23 cellular contexts compared by ENCODE assay signal in genomic region chr4:59597536-59598232, GRCh38.
A peak's percentile ranks its signal among the peaks of the same experiment; 100 is the strongest.
DNase-seq lines count a peak whose midpoint lies in the region; ATAC-seq and TF ChIP-seq lines count a peak whose summit lies in the region.
"Had no signal": no experiment of that assay in that cellular context is flagged by ENCODE, and none has a peak within 500 bp of the region (broad histone marks: within the 10 kb centered on the region; RNA-seq: fewer than 3 reads in every experiment).

No MANE protein-coding gene starts in this region.

- no peak overlapping the region for H2BK5ac ChIP-seq in mesendoderm (ENCODE audit: low read length)

- H3K9me3 Mint-ChIP-seq in neural progenitor cell = no peaks in the 10 kb centered on the region
- H3K9me3 Mint-ChIP-seq in activated CD8-positive, alpha-beta memory T cell treated with anti-CD3 and anti-CD28 coated beads, Interleukin-2, amount 10 ng/mL, durations not matched to agents 7 days and 5 days (ENCODE audit: low read depth) = peaks cover 6% of the 10 kb centered on the region

- H3K56ac ChIP-seq in mesendoderm (ENCODE audit: low read length) = no peak overlapping the region

- H3F3A ChIP-seq in neural progenitor cell (ENCODE audit: low read depth) = no peaks in the 10 kb centered on the region

- ATAC-seq in activated CD8-positive, alpha-beta memory T cell treated with anti-CD3 and anti-CD28 coated beads, Interleukin-2, amount 10 ng/mL, durations not matched to agents 7 days and 5 days = no peak
- ATAC-seq in GM18907 (IDR thresholded peaks at IDR 0.05; ENCODE audit: unreplicated experiment) = no peak
- ATAC-seq: A549; activated naive CD8-positive, alpha-beta T cell treated with anti-CD3 and anti-CD28 coated beads, Interleukin-2, amount 50 U/mL, for 24 hours; esophagus mucosa; SK-N-SH treated with all-trans-retinoic acid at 6 μM for 48 hours had no signal

- no peak overlapping the region for H3K23ac ChIP-seq in mesendoderm (ENCODE audit: low read length)

- H3K4me1 ChIP-seq in neural progenitor cell = peaks cover 4% of the 10 kb centered on the region
- no peaks in the 10 kb centered on the region for H3K4me1 ChIP-seq in mesendoderm (ENCODE audit: control insufficient read depth, low read depth, low read length)
- H3K4me1 ChIP-seq: A549; BLaER1 treated with 17β-estradiol and CSF1 and Interleukin-3, amounts not matched to agents 10 nM and 100 nM; HAP-1; spleen; suprapubic skin had no signal

- H2BK120ac ChIP-seq in mesendoderm (ENCODE audit: low read depth, low read length) = no peak overlapping the region

- WGBS in mesendoderm (ENCODE audit: extremely low coverage, insufficient coverage, low lambda C conversion rate) = no CpG with 5 or more reads among the region's 3 CpGs

- peaks cover 2% of the 10 kb centered on the region for H3K4me1 Mint-ChIP-seq in neural progenitor cell
- no peaks in the 10 kb centered on the region for H3K4me1 Mint-ChIP-seq in activated CD8-positive, alpha-beta memory T cell treated with anti-CD3 and anti-CD28 coated beads, Interleukin-2, amount 10 ng/mL, durations not matched to agents 7 days and 5 days
- H3K4me1 Mint-ChIP-seq: activated naive CD8-positive, alpha-beta T cell treated with anti-CD3 and anti-CD28 coated beads, Interleukin-2, amount 50 U/mL, for 24 hours had no signal

- no peak overlapping the region for H3K4me3 Mint-ChIP-seq in neural progenitor cell
- no peak overlapping the region for H3K4me3 Mint-ChIP-seq in activated CD8-positive, alpha-beta memory T cell treated with anti-CD3 and anti-CD28 coated beads, Interleukin-2, amount 10 ng/mL, durations not matched to agents 7 days and 5 days
- H3K4me3 Mint-ChIP-seq: activated naive CD8-positive, alpha-beta T cell treated with anti-CD3 and anti-CD28 coated beads, Interleukin-2, amount 50 U/mL, for 24 hours; naive B cell had no signal

- no peak overlapping the region for H2BK15ac ChIP-seq in mesendoderm (replicated peaks; ENCODE audit: low read depth)

- no peak overlapping the region for H3K18ac ChIP-seq in mesendoderm (ENCODE audit: low read length)

- H3K9ac ChIP-seq in neural progenitor cell = no peak overlapping the region
- H3K9ac ChIP-seq in mesendoderm (ENCODE audit: low read length) = no peak overlapping the region
- H3K9ac ChIP-seq: BLaER1 treated with 17β-estradiol and CSF1 and Interleukin-3, amounts not matched to agents 10 nM and 100 nM had no signal

- no peaks in the 10 kb centered on the region for H3K36me3 Mint-ChIP-seq in neural progenitor cell
- no peaks in the 10 kb centered on the region for H3K36me3 Mint-ChIP-seq in activated CD8-positive, alpha-beta memory T cell treated with anti-CD3 and anti-CD28 coated beads, Interleukin-2, amount 10 ng/mL, durations not matched to agents 7 days and 5 days
- H3K36me3 Mint-ChIP-seq: naive B cell had no signal

- no peak overlapping the region for H3K27ac ChIP-seq in neural progenitor cell
- H3K27ac ChIP-seq in mesendoderm (ENCODE audit: low read depth, low read length) = no peak overlapping the region
- H3K27ac ChIP-seq: A549; BLaER1 treated with 17β-estradiol and CSF1 and Interleukin-3, amounts not matched to agents 10 nM and 100 nM; spleen; suprapubic skin had no signal

- CTCF ChIA-PET in activated CD8-positive, alpha-beta memory T cell treated with anti-CD3 and anti-CD28 coated beads, Interleukin-2, amount 10 ng/mL, durations not matched to agents 7 days and 5 days (lab: Charles Lee) = no interaction called here

- no peaks in the 10 kb centered on the region for H3K79me2 ChIP-seq in neural progenitor cell (ENCODE audit: low read depth)
- H3K79me2 ChIP-seq in mesendoderm (ENCODE audit: control insufficient read depth, insufficient read depth, low read length) = no peaks in the 10 kb centered on the region

- H4K8ac ChIP-seq in mesendoderm (ENCODE audit: low read depth, low read length) = no peak overlapping the region

- no peak overlapping the region for H3K4ac ChIP-seq in mesendoderm (ENCODE audit: low read depth, low read length)

- H3K9me3 ChIP-seq in neural progenitor cell (ENCODE audit: low read depth) = no peaks in the 10 kb centered on the region
- H3K9me3 ChIP-seq: A549; BLaER1 treated with 17β-estradiol and CSF1 and Interleukin-3, amounts not matched to agents 10 nM and 100 nM; HAP-1; spleen; suprapubic skin had no signal

- no peaks in the 10 kb centered on the region for H3K27me3 Mint-ChIP-seq in neural progenitor cell (ENCODE audit: insufficient read depth, low read depth)
- no peaks in the 10 kb centered on the region for H3K27me3 Mint-ChIP-seq in activated CD8-positive, alpha-beta memory T cell treated with anti-CD3 and anti-CD28 coated beads, Interleukin-2, amount 10 ng/mL, durations not matched to agents 7 days and 5 days
- H3K27me3 Mint-ChIP-seq: activated naive CD8-positive, alpha-beta T cell treated with anti-CD3 and anti-CD28 coated beads, Interleukin-2, amount 50 U/mL, for 24 hours; naive B cell had no signal

- TF ChIP-seq CTCF in neural progenitor cell (IDR thresholded peaks at IDR 0.05) = no peak

- no peak overlapping the region for H3K4me3 ChIP-seq in neural progenitor cell
- H3K4me3 ChIP-seq in mesendoderm (ENCODE audit: low read length) = no peak overlapping the region
- H3K4me3 ChIP-seq: A549; BLaER1 treated with 17β-estradiol and CSF1 and Interleukin-3, amounts not matched to agents 10 nM and 100 nM; HAP-1; spleen; suprapubic skin had no signal

- H3K4me2 ChIP-seq in neural progenitor cell (no peak overlapping the region), mesendoderm (ENCODE audit: low read length) (no peak overlapping the region)
- H3K4me2 ChIP-seq: A549; BLaER1 treated with 17β-estradiol and CSF1 and Interleukin-3, amounts not matched to agents 10 nM and 100 nM had no signal

- H3K27me3 ChIP-seq in neural progenitor cell (no peaks in the 10 kb centered on the region), mesendoderm (ENCODE audit: insufficient read depth, low read length, poor library complexity) (no peaks in the 10 kb centered on the region)
- H3K27me3 ChIP-seq: BLaER1 treated with 17β-estradiol and CSF1 and Interleukin-3, amounts not matched to agents 10 nM and 100 nM; spleen; suprapubic skin had no signal

- no peak overlapping the region for H2AK5ac ChIP-seq in mesendoderm (ENCODE audit: low read length)

- H4K20me1 ChIP-seq in neural progenitor cell (ENCODE audit: low read depth) = no peaks in the 10 kb centered on the region
- H4K20me1 ChIP-seq: BLaER1 treated with 17β-estradiol and CSF1 and Interleukin-3, amounts not matched to agents 10 nM and 100 nM had no signal

- no peak overlapping the region for H3K27ac Mint-ChIP-seq in neural progenitor cell
- no peak overlapping the region for H3K27ac Mint-ChIP-seq in activated CD8-positive, alpha-beta memory T cell treated with anti-CD3 and anti-CD28 coated beads, Interleukin-2, amount 10 ng/mL, durations not matched to agents 7 days and 5 days
- H3K27ac Mint-ChIP-seq: activated naive CD8-positive, alpha-beta T cell treated with anti-CD3 and anti-CD28 coated beads, Interleukin-2, amount 50 U/mL, for 24 hours; activated T-helper 2 cell treated with anti-CD3 and anti-CD28 coated beads, Interferon-gamma antibody, Interleukin-2, Interleukin-4, amounts not matched to agents 10 μg/mL and 5 μg/mL and 100 μg/mL, durations not matched to agents 14 hours and 24 hours and 36 hours; naive B cell had no signal

- H3K36me3 ChIP-seq in neural progenitor cell (no peaks in the 10 kb centered on the region), mesendoderm (ENCODE audit: control insufficient read depth, insufficient read depth, low read length) (no peaks in the 10 kb centered on the region)
- H3K36me3 ChIP-seq: BLaER1 treated with 17β-estradiol and CSF1 and Interleukin-3, amounts not matched to agents 10 nM and 100 nM; HAP-1; spleen; suprapubic skin had no signal

- no peak overlapping the region for H2AFZ ChIP-seq in neural progenitor cell (replicated peaks)

- DNase-seq in C1 segment of cervical spinal cord (lab: John Stamatoyannopoulos, UW) (peak in 11 of 14 donors; percentile 5 to 64 (median 52)), SK-MEL-5 (ENCODE audit: low read depth, low spot score) (peak; percentile 98), globus pallidus (ENCODE audit: low spot score) (peak; percentile 93), neural progenitor cell (ENCODE audit: low spot score) (peak; percentile 59), mesendoderm (no peak)
- no peak for DNase-seq in activated naive CD4-positive, alpha-beta T cell (lab: John Stamatoyannopoulos, UW)
- DNase-seq in activated CD8-positive, alpha-beta memory T cell treated with anti-CD3 and anti-CD28 coated beads, Interleukin-2, amount 10 ng/mL, durations not matched to agents 7 days and 5 days = no peak
- DNase-seq: activated naive CD8-positive, alpha-beta T cell treated with anti-CD3 and anti-CD28 coated beads, Interleukin-2, amount 50 U/mL, for 24 hours; central memory CD4-positive, alpha-beta T cell; effector CD8-positive, alpha-beta T cell; naive B cell; NCI-H1436; spleen; stimulated activated CD8-positive, alpha-beta memory T cell treated with anti-CD3 and anti-CD28 coated beads, Interleukin-4, amount 100 ng/mL, for 48 hours; T1000 had no signal

- no peak overlapping the region for H4K5ac ChIP-seq in mesendoderm (ENCODE audit: low read length)

- in situ Hi-C loops in SK-MEL-5 (cut with HindIII; ENCODE audit: low pct_unique_long_range_greater_than_20kb, low sequenced_read_pairs) = no loop called here

- H3K79me1 ChIP-seq in mesendoderm (ENCODE audit: low read length) = no peaks in the 10 kb centered on the region

Comparison
In these comparisons a context has a peak if more than half of its experiments do, and no peak if none do; other contexts are left out.
1. DNase-seq: peak in C1 segment of cervical spinal cord (11 of 14), SK-MEL-5 (single experiment), globus pallidus (single experiment) and neural progenitor cell (single experiment); none in activated naive CD4-positive, alpha-beta T cell (0 of 4), activated CD8-positive, alpha-beta memory T cell treated with anti-CD3 and anti-CD28 coated beads, Interleukin-2, amount 10 ng/mL, durations not matched to agents 7 days and 5 days (single experiment) and mesendoderm (single experiment).